Comparison of ENCODE assay signal across 20 cellular contexts in the genomic region with DNA sequence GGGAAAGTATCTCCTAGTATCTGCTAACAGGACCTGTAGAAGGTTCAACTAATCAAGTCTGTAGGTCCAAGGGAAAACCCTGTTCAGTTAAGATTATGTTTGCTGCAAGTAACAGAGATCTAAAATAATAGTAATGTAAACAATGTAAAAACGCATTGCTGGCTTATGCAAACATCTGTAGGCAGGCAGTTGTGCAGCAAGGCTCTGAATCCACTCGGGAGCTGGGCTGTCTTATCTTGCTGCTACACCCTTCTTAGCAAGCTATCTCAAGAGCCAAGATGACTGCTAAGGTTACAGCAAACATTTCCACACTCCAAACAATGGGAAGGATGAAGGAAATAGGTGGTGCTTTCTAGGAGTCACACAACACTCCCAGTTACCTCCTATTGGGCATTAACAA.
DNase-seq lines count a peak whose midpoint lies in the region; ATAC-seq, FAIRE-seq and TF ChIP-seq lines count a peak whose summit lies in the region.
"Had no signal": no experiment of that assay in that cellular context is flagged by ENCODE, and none has a peak within 500 bp of the region (broad histone marks: within the 10 kb centered on the region; RNA-seq: fewer than 3 reads in every experiment).

No MANE protein-coding gene starts in this region.

- BruUV-seq in Panc1 (replicated peaks; lab: Mats Ljungman, UMichigan) = no TSS peak

- ATAC-seq in left cardiac atrium (peak in 1 of 2 donors; percentile 51), left ventricle myocardium superior (no peak), Panc1 (peak; percentile 78), upper lobe of right lung (peak; percentile 77), sciatic nerve (no peak)
- ATAC-seq in stimulated activated naive CD8-positive, alpha-beta T cell treated with anti-CD3 and anti-CD28 coated beads, Interleukin-15, amount 100 ng/mL, for 72 hours = no peak

- H3K4me1 ChIP-seq in Panc1 (ENCODE audit: control insufficient read depth, insufficient read depth, low read length) (no peaks in the 10 kb centered on the region; the same call in 1 of the 2 replicates), upper lobe of right lung (no peaks in the 10 kb centered on the region)
- H3K4me1 ChIP-seq: ascending aorta, HAP-1 had no signal

- FAIRE-seq in RCC 7860 (lab: Jason Lieb, UNC) = no peak
- FAIRE-seq: TTC549 had no signal

- intact Hi-C loops in left cardiac atrium (cut with DNase I) = no loop called here
- intact Hi-C loops in left ventricle myocardium superior (cut with micrococcal nuclease) = no loop called here
- intact Hi-C loops in Panc1 (cut with micrococcal nuclease; ENCODE audit: unreplicated experiment) = no loop called here
- intact Hi-C loops in upper lobe of right lung (cut with DNase I) = no loop called here
- intact Hi-C loops in sciatic nerve (cut with DNase I) = no loop called here

- POLR2A ChIA-PET in Panc1 (lab: Charles Lee) = no interaction called here

- CTCF ChIA-PET in Panc1 (lab: Charles Lee) = no interaction called here

- no peaks in the 10 kb centered on the region for H3K9me3 ChIP-seq in Panc1 (ENCODE audit: control insufficient read depth, insufficient read depth, low read depth, low read length)
- no peaks in the 10 kb centered on the region for H3K9me3 ChIP-seq in upper lobe of right lung
- H3K9me3 ChIP-seq: ascending aorta, HAP-1, upper lobe of left lung had no signal

- H3K4me3 ChIP-seq in Panc1 (ENCODE audit: low read depth in 2 of 2, low read length in 2 of 2) (no peak overlapping the region), upper lobe of right lung (no peak overlapping the region)
- H3K4me3 ChIP-seq: ascending aorta, HAP-1, upper lobe of left lung had no signal

- H3K36me3 ChIP-seq in Panc1 (ENCODE audit: control insufficient read depth, insufficient read depth, low read length) (no peaks in the 10 kb centered on the region), upper lobe of right lung (no peaks in the 10 kb centered on the region)
- H3K36me3 ChIP-seq: ascending aorta, HAP-1, upper lobe of left lung had no signal

- no peaks in the 10 kb centered on the region for H3K4me1 Mint-ChIP-seq in stimulated activated naive CD8-positive, alpha-beta T cell treated with anti-CD3 and anti-CD28 coated beads, Interleukin-15, amount 100 ng/mL, for 72 hours
- H3K4me1 Mint-ChIP-seq: CD8-positive, alpha-beta memory T cell had no signal

- in situ Hi-C loops in Panc1 (cut with HindIII; ENCODE audit: low pct_unique_long_range_greater_than_20kb, low sequenced_read_pairs) = no loop called here

- H3K27me3 ChIP-seq in Panc1 (ENCODE audit: control insufficient read depth, insufficient read depth, low read length) (no peaks in the 10 kb centered on the region), upper lobe of right lung (no peaks in the 10 kb centered on the region)
- H3K27me3 ChIP-seq: ascending aorta, upper lobe of left lung had no signal

- no peaks in the 10 kb centered on the region for H3K27me3 Mint-ChIP-seq in stimulated activated naive CD8-positive, alpha-beta T cell treated with anti-CD3 and anti-CD28 coated beads, Interleukin-15, amount 100 ng/mL, for 72 hours
- H3K27me3 Mint-ChIP-seq: activated CD4-positive, alpha-beta memory T cell treated with anti-CD3 and anti-CD28 coated beads for 36 hours; CD8-positive, alpha-beta memory T cell had no signal

- peak; percentile 21 for DNase-seq in left cardiac atrium
- no peak for DNase-seq in left ventricle myocardium superior
- no peak for DNase-seq in Panc1 (ENCODE audit: low read depth, low spot score)
- DNase-seq in iPS-NIHi7 (ENCODE audit: extremely low spot score) = peak; percentile 14
- DNase-seq in upper lobe of right lung = no peak
- DNase-seq in RCC 7860 (ENCODE audit: low spot score) = no peak
- DNase-seq in sciatic nerve (ENCODE audit: low spot score) = no peak
- no peak for DNase-seq in stimulated activated naive CD8-positive, alpha-beta T cell treated with anti-CD3 and anti-CD28 coated beads, Interleukin-15, amount 100 ng/mL, for 72 hours
- DNase-seq: activated CD4-positive, alpha-beta memory T cell treated with anti-CD3 and anti-CD28 coated beads for 36 hours; activated naive CD4-positive, alpha-beta T cell treated with anti-CD3 and anti-CD28 coated beads for 36 hours; activated T-cell treated with anti-CD3 and anti-CD28 coated beads, Interleukin-2, amount 50 U/mL, for 1 hour; CD8-positive, alpha-beta memory T cell; NK-92 treated with Interleukin-12 subunit alpha and Interleukin-12 subunit beta, amount 100 ng/mL, for 24 hours; stimulated activated naive CD4-positive, alpha-beta T cell treated with Interleukin-2 at 50 U/mL for 16 hours; SW 1271 had no signal

- no peak overlapping the region for H3K27ac Mint-ChIP-seq in stimulated activated naive CD8-positive, alpha-beta T cell treated with anti-CD3 and anti-CD28 coated beads, Interleukin-15, amount 100 ng/mL, for 72 hours
- H3K27ac Mint-ChIP-seq: activated CD4-positive, alpha-beta memory T cell treated with anti-CD3 and anti-CD28 coated beads for 36 hours; activated naive CD4-positive, alpha-beta T cell treated with anti-CD3 and anti-CD28 coated beads for 36 hours; CD8-positive, alpha-beta memory T cell had no signal

- H3K4me3 Mint-ChIP-seq in stimulated activated naive CD8-positive, alpha-beta T cell treated with anti-CD3 and anti-CD28 coated beads, Interleukin-15, amount 100 ng/mL, for 72 hours = no peak overlapping the region
- H3K4me3 Mint-ChIP-seq: activated CD4-positive, alpha-beta memory T cell treated with anti-CD3 and anti-CD28 coated beads for 36 hours; activated naive CD4-positive, alpha-beta T cell treated with anti-CD3 and anti-CD28 coated beads for 36 hours; CD8-positive, alpha-beta memory T cell had no signal

- TF ChIP-seq CTCF in Panc1 (IDR thresholded peaks at IDR 0.05) (no peak), upper lobe of right lung (IDR thresholded peaks at IDR 0.05) (no peak)

- H3K27ac ChIP-seq in Panc1 (ENCODE audit: low read length) (no peak overlapping the region), upper lobe of right lung (no peak overlapping the region)
- H3K27ac ChIP-seq: ascending aorta, HL-60 had no signal

- no peaks in the 10 kb centered on the region for H3K9me3 Mint-ChIP-seq in stimulated activated naive CD8-positive, alpha-beta T cell treated with anti-CD3 and anti-CD28 coated beads, Interleukin-15, amount 100 ng/mL, for 72 hours
- H3K9me3 Mint-ChIP-seq: activated CD4-positive, alpha-beta memory T cell treated with anti-CD3 and anti-CD28 coated beads for 36 hours; activated naive CD4-positive, alpha-beta T cell treated with anti-CD3 and anti-CD28 coated beads for 36 hours had no signal

Comparison
In these comparisons a context has a peak if more than half of its experiments do, and no peak if none do; other contexts are left out.
1. DNase-seq: peak in left cardiac atrium (single experiment) and iPS-NIHi7 (single experiment); none in left ventricle myocardium superior (single experiment), Panc1 (single experiment), upper lobe of right lung (single experiment), RCC 7860 (single experiment), sciatic nerve (single experiment) and stimulated activated naive CD8-positive, alpha-beta T cell treated with anti-CD3 and anti-CD28 coated beads, Interleukin-15, amount 100 ng/mL, for 72 hours (0 of 2).
2. ATAC-seq: peak in Panc1 (single experiment) and upper lobe of right lung (single experiment); none in left ventricle myocardium superior (single experiment), sciatic nerve (single experiment) and stimulated activated naive CD8-positive, alpha-beta T cell treated with anti-CD3 and anti-CD28 coated beads, Interleukin-15, amount 100 ng/mL, for 72 hours (single experiment).